ENCODE assay signal across 31 cellular contexts in the genomic region with DNA sequence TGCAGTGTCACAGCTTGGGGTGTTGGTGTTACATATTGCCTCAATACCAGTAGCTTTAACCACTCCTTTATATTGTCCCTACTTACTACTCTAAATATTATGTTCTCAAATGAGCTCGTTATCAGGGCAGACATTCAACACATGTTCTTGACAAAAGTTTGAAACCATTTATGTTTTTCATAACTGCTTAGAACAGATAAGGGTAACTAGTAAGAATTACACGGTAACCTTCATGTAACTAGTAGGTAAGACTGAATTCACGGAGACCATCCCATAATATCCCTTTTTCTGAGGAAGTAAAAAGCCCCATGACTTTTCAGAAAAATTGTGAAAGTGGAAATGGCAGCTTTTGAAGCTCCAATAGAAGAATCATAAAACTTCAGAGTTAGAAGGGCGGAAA. TPM values are rescaled to one million over a fixed set of nuclear protein-coding genes. Genes with fewer than 3 reads are reported as not detected.
A peak's percentile ranks its signal among the peaks of the same experiment; 100 is the strongest.
DNase-seq lines count a peak whose midpoint lies in the region; ATAC-seq, FAIRE-seq and TF ChIP-seq lines count a peak whose summit lies in the region.
"Had no signal": no experiment of that assay in that cellular context is flagged by ENCODE, and none has a peak within 500 bp of the region (broad histone marks: within the 10 kb centered on the region; RNA-seq: fewer than 3 reads in every experiment).

No MANE protein-coding gene starts in this region.

- no peaks in the 10 kb centered on the region for H3K79me2 ChIP-seq in K562 (ENCODE audit: control insufficient read depth, insufficient read depth, low read length)

- BruUV-seq in K562 (replicated peaks; lab: Mats Ljungman, UMichigan) = no TSS peak

- H3K4me3 ChIP-seq in K562 = no peak overlapping the region
- H3K4me3 ChIP-seq: A549; BLaER1; BLaER1 treated with 17β-estradiol and CSF1 and Interleukin-3, amounts not matched to agents 10 nM and 100 nM had no signal

- no peaks in the 10 kb centered on the region for H3K9me1 ChIP-seq in K562 (ENCODE audit: control insufficient read depth, insufficient read depth, low read length)

- in situ Hi-C loops in K562 (cut with MboI) = loop anchor here (5.0 kb wide), 1 partner anchor 63 kb away; no protein-coding TSS in a partner anchor

- no peaks in the 10 kb centered on the region for H4K20me1 ChIP-seq in K562 (replicated peaks; ENCODE audit: control insufficient read depth, insufficient read depth, low read length)
- H4K20me1 ChIP-seq: BLaER1; BLaER1 treated with 17β-estradiol and CSF1 and Interleukin-3, amounts not matched to agents 10 nM and 100 nM had no signal

- no peaks in the 10 kb centered on the region for H3K36me3 ChIP-seq in K562 (ENCODE audit: control insufficient read depth, insufficient read depth, low read length)
- H3K36me3 ChIP-seq: BE2C; BLaER1; BLaER1 treated with 17β-estradiol and CSF1 and Interleukin-3, amounts not matched to agents 10 nM and 100 nM had no signal

- no peaks in the 10 kb centered on the region for H3K9me3 ChIP-seq in K562 (replicated peaks; ENCODE audit: control insufficient read depth, insufficient read depth, low read depth, low read length)
- H3K9me3 ChIP-seq: A549; BE2C; BLaER1; BLaER1 treated with 17β-estradiol and CSF1 and Interleukin-3, amounts not matched to agents 10 nM and 100 nM; Caco-2 had no signal

- FAIRE-seq in K562 (lab: Jason Lieb, UNC) (no peak), frontal cortex (lab: Jason Lieb, UNC) (no peak)
- FAIRE-seq: A204.1, A549, D721Med had no signal

- 11% methylated on average over 4 of the region's 4 CpGs for WGBS in K562 (ENCODE audit: insufficient coverage, low coverage, missing lambda C conversion rate)

- no peak overlapping the region for H3K9ac ChIP-seq in K562 (ENCODE audit: insufficient read depth in 1 of 2, low read depth in 2 of 2, low read length in 2 of 2)
- H3K9ac ChIP-seq: BLaER1; BLaER1 treated with 17β-estradiol and CSF1 and Interleukin-3, amounts not matched to agents 10 nM and 100 nM had no signal

- H3K27ac ChIP-seq in K562 (ENCODE audit: extremely low read depth, low read depth, low read length) = no peak overlapping the region
- H3K27ac ChIP-seq: 22Rv1; A549; BLaER1; BLaER1 treated with 17β-estradiol and CSF1 and Interleukin-3, amounts not matched to agents 10 nM and 100 nM; C4-2B had no signal

- no peak for TF ChIP-seq CTCF in K562 (IDR thresholded peaks at IDR 0.05 in 2 of 3, conservative IDR thresholded peaks at IDR 0.05 in 1 of 3; ENCODE audit: insufficient read depth in 2 of 3, low read depth in 1 of 3, low read length in 3 of 3)

- no peak for TF ChIP-seq EP300 in K562 (IDR thresholded peaks at IDR 0.05; ENCODE audit: low read length)

- intact Hi-C loops in K562 (cut with micrococcal nuclease) = no loop called here

- no peaks in the 10 kb centered on the region for H3K4me1 ChIP-seq in K562 (replicated peaks in 1 of 2; ENCODE audit: control insufficient read depth in 2 of 2, insufficient read depth in 2 of 2, low read length in 2 of 2)
- H3K4me1 ChIP-seq: A549; BE2C; BLaER1; BLaER1 treated with 17β-estradiol and CSF1 and Interleukin-3, amounts not matched to agents 10 nM and 100 nM; Caco-2 had no signal

- no peak overlapping the region for H2AFZ ChIP-seq in K562 (ENCODE audit: low read depth, low read length)

- H3K4me2 ChIP-seq in K562 (ENCODE audit: insufficient read depth, low read length) = no peak overlapping the region
- H3K4me2 ChIP-seq: A549; BLaER1; BLaER1 treated with 17β-estradiol and CSF1 and Interleukin-3, amounts not matched to agents 10 nM and 100 nM had no signal

- DNase-seq in OCI-M1 (lab: John Stamatoyannopoulos, UW) = peak; percentile 65
- peak in 1 of 4 experiments; percentile 4 for DNase-seq in K562 (ENCODE audit: extremely low read depth in 1 of 4, low spot score in 3 of 4)
- no peak for DNase-seq in frontal cortex (ENCODE audit: low spot score in 2 of 2)
- DNase-seq in UCSD-AML1 (lab: John Stamatoyannopoulos, UW; ENCODE audit: unreplicated experiment) = no peak
- DNase-seq: 8988T; ACHN; AML-193; BE2C; C1 segment of cervical spinal cord; Caco-2; Calu3; CD4-positive, alpha-beta memory T cell; CD4-positive, alpha-beta T cell; CD4-positive, CD25-positive, alpha-beta regulatory T cell; CD8-positive, alpha-beta memory T cell; CD8-positive, alpha-beta T cell; COR-L47; DMS 273 treated with DMSO at 0.1 percent for 48 hours; DMS153; DMS53; DMS79; DMS79 treated with DMSO at 0.1 percent for 48 hours; DND-41; EL had no signal

- TF ChIP-seq POLR2A in K562 (conservative IDR thresholded peaks at IDR 0.05) = no peak

- TF ChIP-seq RAD21 in K562 (CRISPR knock-in tag; conservative IDR thresholded peaks at IDR 0.05 in 1 of 2, IDR thresholded peaks at IDR 0.05 in 1 of 2) = no peak

- CTCF ChIA-PET in K562 (lab: Yijun Ruan, JAX; ENCODE audit: low intra/inter-chr PET ratio) = no interaction called here

- POLR2A ChIA-PET in K562 (lab: Yijun Ruan, JAX) = no interaction called here

- H3K27me3 ChIP-seq in K562 (ENCODE audit: control insufficient read depth in 2 of 2, insufficient read depth in 2 of 2, low read length in 2 of 2) = no peaks in the 10 kb centered on the region
- H3K27me3 ChIP-seq: BE2C; BLaER1; BLaER1 treated with 17β-estradiol and CSF1 and Interleukin-3, amounts not matched to agents 10 nM and 100 nM had no signal

- no peak for ATAC-seq in K562
- ATAC-seq: A549; CD8-positive, alpha-beta T cell had no signal

TF ChIP-seq in K562, 482 proteins besides CTCF, POLR2A, EP300 and RAD21:
- TF ChIP-seq, protein P1, sequence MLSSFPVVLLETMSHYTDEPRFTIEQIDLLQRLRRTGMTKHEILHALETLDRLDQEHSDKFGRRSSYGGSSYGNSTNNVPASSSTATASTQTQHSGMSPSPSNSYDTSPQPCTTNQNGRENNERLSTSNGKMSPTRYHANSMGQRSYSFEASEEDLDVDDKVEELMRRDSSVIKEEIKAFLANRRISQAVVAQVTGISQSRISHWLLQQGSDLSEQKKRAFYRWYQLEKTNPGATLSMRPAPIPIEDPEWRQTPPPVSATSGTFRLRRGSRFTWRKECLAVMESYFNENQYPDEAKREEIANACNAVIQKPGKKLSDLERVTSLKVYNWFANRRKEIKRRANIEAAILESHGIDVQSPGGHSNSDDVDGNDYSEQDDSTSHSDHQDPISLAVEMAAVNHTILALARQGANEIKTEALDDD (IDR thresholded peaks at IDR 0.05) = peak; percentile 92
- no peak for TF ChIP-seq ATF7 (IDR thresholded peaks at IDR 0.05)

RNA-seq across cellular contexts. Expression of a gene that starts 59.6 kb away (rescaled TPM):
- 8.1 and 16.3 TPM in 2 replicates for total RNA-seq in K562 (2011; cell fraction: chromatin; rRNA removed; ENCODE audit: low replicate concordance)
- total RNA-seq in K562 (2011; cell fraction: nucleolus; rRNA removed) = 6.2 and 7.0 TPM in 2 replicates
- 8.9 and 9.7 TPM in 2 replicates for total RNA-seq in K562 (2011; cell fraction: nucleoplasm; rRNA removed)
- total RNA-seq in K562 (2014; rRNA removed) (41.6 and 48.7 TPM in 2 replicates), K562 (2014; rRNA removed; fragmentation: Illumina TruSeq; extraction: Trizol) (82.8 and 92.0 TPM in 2 replicates), K562 (2015; rRNA removed; fragmentation: Illumina TruSeq; extraction: Trizol) (66.1 and 73.4 TPM in 2 replicates), K562 (2021) (104 and 105 TPM in 2 replicates), frontal cortex (4.5 TPM)
- polyA plus RNA-seq in K562 (2011; rRNA removed) (40.1 and 66.5 TPM in 2 replicates), K562 (2014; fragmentation: Illumina TruSeq; extraction: Trizol) (60.0 and 66.4 TPM in 2 replicates), K562 (2014; fragmentation: Nextera tagmentation; extraction: Ambion mirVana) (100 to 1,000 TPM; 240 to 285 TPM), K562 (2014; rRNA removed) (67.1 and 94.2 TPM in 2 replicates)
- polyA plus RNA-seq in K562 (2011; cell fraction: cytosol; rRNA removed) = 20.1 and 24.1 TPM in 2 replicates
- 6.7 and 13.6 TPM in 2 replicates for polyA plus RNA-seq in K562 (2011; cell fraction: nucleus; rRNA removed)
- polyA plus RNA-seq in K562 (2012) = 57.6 and 108 TPM in 2 replicates
- 35.3 and 38.7 TPM in 2 replicates for polyA minus RNA-seq in K562 (2011; rRNA and poly(A)+ RNA removed)
- polyA minus RNA-seq in K562 (2011; cell fraction: cytosol; rRNA and poly(A)+ RNA removed) = 10.1 and 10.3 TPM in 2 replicates
- 14.5 and 28.1 TPM in 2 replicates for polyA minus RNA-seq in K562 (2011; cell fraction: nucleus; rRNA and poly(A)+ RNA removed)
